In genomic region chr14:74762917-74763802, GRCh38 we compare ENCODE assay signal across 1 cellular context.
A peak's percentile ranks its signal among the peaks of the same experiment; 100 is the strongest.
TF ChIP-seq lines count a peak whose summit lies in the region.

Gene YLPM1, plus strand, starts transcription at chr14:74763316. Its CDS starts 174 bp downstream, at chr14:74763490.

TF ChIP-seq in HEK293, 187 proteins besides CTCF, POLR2A, EP300 and RAD21 (continued from another document and continues in another):
- TF ChIP-seq KLF7 (tag by site-specific recombination; IDR thresholded peaks at IDR 0.05; ENCODE audit: borderline replicate concordance) (no peak), ZNF596 (tag by site-specific recombination; IDR thresholded peaks at IDR 0.05) (no peak), ZNF2 (tag by site-specific recombination; IDR thresholded peaks at IDR 0.05) (peak; percentile 35; the same call in 1 of the 2 replicates), ZNF148 (tag by site-specific recombination; IDR thresholded peaks at IDR 0.05; ENCODE audit: borderline replicate concordance) (no peak), BCL11A (tag by site-specific recombination; IDR thresholded peaks at IDR 0.05; ENCODE audit: low read depth) (no peak), TSHZ1 (tag by site-specific recombination; IDR thresholded peaks at IDR 0.05; ENCODE audit: borderline replicate concordance) (no peak), KLF10 (tag by site-specific recombination; IDR thresholded peaks at IDR 0.05) (0 out of 2 replicates have a peak, but pooled peaks have one; percentile 14), BCL11B (tag by site-specific recombination; IDR thresholded peaks at IDR 0.05; ENCODE audit: low read depth) (no peak), ZNF266 (tag by site-specific recombination; IDR thresholded peaks at IDR 0.05; ENCODE audit: low read depth) (no peak), ZNF10 (tag by site-specific recombination; IDR thresholded peaks at IDR 0.05) (no peak), ZNF202 (tag by site-specific recombination; IDR thresholded peaks at IDR 0.05; ENCODE audit: borderline replicate concordance) (no peak), ZNF362 (tag by site-specific recombination; IDR thresholded peaks at IDR 0.05) (peak; percentile 82), ZNF335 (tag by site-specific recombination; conservative IDR thresholded peaks at IDR 0.05) (peak; percentile 59), ZNF449 (tag by site-specific recombination; IDR thresholded peaks at IDR 0.05) (0 out of 2 replicates have a peak, but pooled peaks have one; percentile 27), ZSCAN30 (tag by site-specific recombination; IDR thresholded peaks at IDR 0.05) (peak; percentile 43), ZNF146 (tag by site-specific recombination; IDR thresholded peaks at IDR 0.05) (no peak), ZNF280D (tag by site-specific recombination; IDR thresholded peaks at IDR 0.05) (no peak), ZNF426 (tag by site-specific recombination; IDR thresholded peaks at IDR 0.05) (no peak), ZXDB (tag by site-specific recombination; IDR thresholded peaks at IDR 0.05) (peak; percentile 31; the same call in 1 of the 2 replicates), ZIC2 (tag by site-specific recombination; IDR thresholded peaks at IDR 0.05) (no peak), YY2 (tag by site-specific recombination; IDR thresholded peaks at IDR 0.05) (peak; percentile 63), PBX3 (CRISPR knock-in tag; IDR thresholded peaks at IDR 0.05) (peak; percentile 74; the same call in 1 of the 2 replicates), SP3 (tag by site-specific recombination; IDR thresholded peaks at IDR 0.05) (peak; percentile 48; the same call in 1 of the 2 replicates), SP7 (tag by site-specific recombination; IDR thresholded peaks at IDR 0.05) (0 out of 2 replicates have a peak, but pooled peaks have one; percentile 13), ZNF398 (tag by site-specific recombination; IDR thresholded peaks at IDR 0.05) (peak; percentile 79), ZBTB8A (tag by site-specific recombination; IDR thresholded peaks at IDR 0.05) (0 out of 2 replicates have a peak, but pooled peaks have one; percentile 14), FEZF1 (tag by site-specific recombination; IDR thresholded peaks at IDR 0.05) (no peak), ZNF654 (tag by site-specific recombination; IDR thresholded peaks at IDR 0.05; ENCODE audit: low read depth) (peak; percentile 11; the same call in 1 of the 2 replicates), PRDM4 (tag by site-specific recombination; IDR thresholded peaks at IDR 0.05) (no peak), ZFHX2 (tag by site-specific recombination; conservative IDR thresholded peaks at IDR 0.05) (peak; percentile 86; the same call in 1 of the 2 replicates), ZNF670 (tag by site-specific recombination; IDR thresholded peaks at IDR 0.05; ENCODE audit: low read depth) (no peak), PATZ1 (tag by site-specific recombination; IDR thresholded peaks at IDR 0.05) (peak; percentile 68), ZNF248 (tag by site-specific recombination; IDR thresholded peaks at IDR 0.05) (no peak)
